7 cellular contexts compared by ENCODE assay signal in the genomic region with DNA sequence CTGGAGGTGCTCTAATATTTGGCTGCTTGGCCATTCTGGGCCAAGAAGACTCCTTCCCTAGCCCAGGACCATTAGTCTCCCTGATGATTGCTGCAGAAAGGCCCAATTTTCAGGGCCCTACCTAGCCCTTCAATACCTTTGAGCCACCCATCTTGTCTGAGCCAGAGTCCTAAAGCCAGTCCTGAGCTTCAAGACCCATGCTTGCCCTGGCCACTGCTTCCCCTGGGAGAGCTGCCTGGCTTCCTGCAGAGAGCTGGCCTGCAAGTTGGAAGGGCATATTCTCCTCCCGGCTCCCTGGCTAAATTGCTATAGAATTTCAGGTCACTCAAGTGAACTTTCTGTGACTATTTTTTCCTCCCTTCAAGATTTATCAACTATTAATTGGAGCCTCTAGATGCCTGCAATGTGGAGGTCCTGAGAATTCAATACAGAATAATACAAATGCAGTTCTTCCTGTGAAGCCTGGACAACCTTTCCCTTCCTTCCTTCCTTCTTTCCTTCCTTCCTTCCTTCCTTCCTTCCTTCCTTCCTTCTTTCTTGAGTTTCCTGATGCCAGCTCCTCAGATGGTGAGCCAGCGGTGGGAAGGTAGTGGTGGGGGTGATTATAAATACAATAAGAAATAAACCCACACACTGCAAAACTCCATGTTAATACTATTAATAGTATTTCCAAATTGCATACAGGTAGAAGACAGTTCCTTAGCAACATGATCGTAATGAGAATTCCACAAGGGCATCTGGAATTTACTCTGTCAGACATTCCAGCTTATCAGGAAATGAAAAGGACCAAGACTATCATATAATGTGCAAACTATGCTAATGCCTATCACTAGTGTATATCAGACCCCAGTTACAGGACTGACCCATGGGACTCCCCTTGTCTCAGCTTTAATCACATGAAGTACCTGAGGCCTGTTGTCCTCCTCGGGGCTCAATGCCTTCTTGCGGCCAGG.
DNase-seq lines count a peak whose midpoint lies in the region; ATAC-seq and TF ChIP-seq lines count a peak whose summit lies in the region.

No MANE protein-coding gene starts in this region.

- H3K27me3 ChIP-seq in SJCRH30 (no peaks in the 10 kb centered on the region), foreskin keratinocyte (no peaks in the 10 kb centered on the region), skeletal muscle satellite cell (ENCODE audit: control insufficient read depth, insufficient read depth, low read length) (no peaks in the 10 kb centered on the region)

- intact Hi-C loops in posterior cingulate gyrus (cut with DNase I) = no loop called here

- H3K4me2 ChIP-seq in skeletal muscle satellite cell (ENCODE audit: low read length) = no peak overlapping the region

- H3K27ac ChIP-seq in SJCRH30 (peak overlapping the region; percentile 99), foreskin keratinocyte (peak overlapping the region; percentile 84)

- peaks cover 74% of the 10 kb centered on the region for H3K4me1 ChIP-seq in SJCRH30
- peaks cover 74% of the 10 kb centered on the region for H3K4me1 ChIP-seq in foreskin keratinocyte
- peaks cover 95% of the 10 kb centered on the region for H3K4me1 ChIP-seq in skeletal muscle satellite cell (ENCODE audit: control insufficient read depth, insufficient read depth, low read length)

- H3K36me3 ChIP-seq in SJCRH30 = no peaks in the 10 kb centered on the region; the same call in 1 of the 2 replicates
- H3K36me3 ChIP-seq in skeletal muscle satellite cell (ENCODE audit: insufficient read depth, low read length) = no peaks in the 10 kb centered on the region

- no peak overlapping the region for H3K4me3 ChIP-seq in SJCRH30
- H3K4me3 ChIP-seq in skeletal muscle satellite cell (ENCODE audit: low read length) = no peak overlapping the region

- no peak for TF ChIP-seq CTCF in foreskin keratinocyte (conservative IDR thresholded peaks at IDR 0.05)

- ATAC-seq in HG03045 (IDR thresholded peaks at IDR 0.05; ENCODE audit: unreplicated experiment) (peak; percentile 16), foreskin keratinocyte (no peak)

- H3K9me3 ChIP-seq in SJCRH30 (replicated peaks) (peaks cover 6% of the 10 kb centered on the region), skeletal muscle satellite cell (replicated peaks; ENCODE audit: low read length) (no peaks in the 10 kb centered on the region)

- no peak for DNase-seq in SJCRH30
- no peak for DNase-seq in foreskin keratinocyte
- DNase-seq in globus pallidus (ENCODE audit: low spot score) = no peak
- no peak for DNase-seq in posterior cingulate gyrus
- no peak for DNase-seq in hippocampal formation (lab: John Stamatoyannopoulos, UW)

- peak overlapping the region; percentile 87 for H3K9ac ChIP-seq in skeletal muscle satellite cell (ENCODE audit: low read depth, low read length)
